In the genomic region with DNA sequence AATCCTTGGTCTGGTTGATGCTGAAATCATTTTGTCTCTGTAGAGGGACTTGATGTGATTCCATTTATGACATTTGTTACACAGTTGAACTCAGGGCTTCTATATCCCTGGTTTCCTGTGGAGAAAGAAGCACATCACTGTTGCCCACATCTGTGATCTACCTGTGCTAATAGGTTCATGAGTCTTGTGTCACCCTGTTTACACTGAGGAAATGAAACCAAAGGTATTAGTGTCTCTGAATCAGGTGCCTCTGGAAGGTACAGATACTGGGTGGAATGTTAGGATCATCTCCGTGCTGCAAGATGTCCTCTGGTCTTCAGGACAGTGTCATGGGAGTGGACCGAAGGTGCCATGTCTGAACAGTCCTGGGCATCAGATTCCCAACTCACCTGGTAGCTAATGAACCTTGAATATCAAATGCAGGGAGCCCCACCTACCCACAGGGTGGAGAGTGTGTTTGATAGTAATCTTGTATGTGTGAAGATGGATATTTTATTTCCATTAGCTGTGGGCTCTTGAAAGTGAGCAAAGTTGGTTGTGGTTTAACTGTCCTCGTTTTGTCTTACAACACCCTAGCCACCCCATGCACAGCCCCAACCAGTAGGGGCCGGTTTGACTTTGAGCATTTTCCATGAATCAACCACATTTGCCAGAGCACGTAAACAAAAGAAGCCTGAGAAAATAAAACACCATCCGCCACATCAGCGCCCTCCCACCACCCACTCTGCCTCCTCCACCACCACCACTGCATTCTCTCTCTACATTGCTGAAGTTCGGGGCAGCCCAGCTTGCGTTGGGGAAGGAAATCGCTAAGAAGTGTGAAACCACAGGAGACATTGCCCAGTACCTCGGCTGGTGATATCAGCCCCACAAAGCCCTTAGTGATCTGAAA, we compare ENCODE assay signal across 9 cellular contexts. TPM values are rescaled to one million over a fixed set of nuclear protein-coding genes. Genes with fewer than 3 reads are reported as not detected.
DNase-seq lines count a peak whose midpoint lies in the region; ATAC-seq lines count a peak whose summit lies in the region.
"Had no signal": no experiment of that assay in that cellular context is flagged by ENCODE, and none has a peak within 500 bp of the region (broad histone marks: within the 10 kb centered on the region; RNA-seq: fewer than 3 reads in every experiment).

No MANE protein-coding gene starts in this region.

- intact Hi-C loops in activated CD4-positive, alpha-beta T cell treated with anti-CD3 and anti-CD28 coated beads for 36 hours (cut with DNase I, micrococcal nuclease): loop anchor here (5.0 kb wide), 3 partner anchors 85 to 675 kb away; partner anchors contain the start of gene VPS41 (in 1 of the 2)

- no peaks in the 10 kb centered on the region for H3K27me3 ChIP-seq in effector memory CD4-positive, alpha-beta T cell (replicated peaks; ENCODE audit: control insufficient read depth, insufficient read depth, low read length, poor library complexity, severe bottlenecking)

- ATAC-seq in GM19397 (IDR thresholded peaks at IDR 0.05; ENCODE audit: unreplicated experiment) (peak; percentile 70), HG03457 (IDR thresholded peaks at IDR 0.05; ENCODE audit: unreplicated experiment) (peak; percentile 75)
- peak; percentile 88 for ATAC-seq in activated CD4-positive, alpha-beta T cell treated with anti-CD3 and anti-CD28 coated beads for 36 hours

- peak overlapping the region; percentile 24 for H3K4me3 ChIP-seq in effector memory CD4-positive, alpha-beta T cell (ENCODE audit: insufficient read depth, low read depth, low read length, poor library complexity, severe bottlenecking)

- peak; percentile 84 for DNase-seq in activated CD4-positive, alpha-beta T cell treated with anti-CD3 and anti-CD28 coated beads for 36 hours
- peak; percentile 47 to 70 (median 61) for DNase-seq in effector memory CD4-positive, alpha-beta T cell
- peak; percentile 37 to 64 (median 47) for DNase-seq in stimulated activated CD4-positive, alpha-beta T cell treated with anti-CD3 and anti-CD28 coated beads, TNF-alpha, amount 100 ng/mL, for 48 hours (ENCODE audit: low read depth in 3 of 3)
- no peak for DNase-seq in anterior cingulate cortex (lab: John Stamatoyannopoulos, UW)
- no peak for DNase-seq in NCI-H2196 treated with DMSO at 0.1 percent for 48 hours (lab: John Stamatoyannopoulos, UW; ENCODE audit: unreplicated experiment)
- no peak for DNase-seq in HCEC 1CT

- H3K9me3 ChIP-seq in effector memory CD4-positive, alpha-beta T cell (ENCODE audit: control insufficient read depth, low read length): no peaks in the 10 kb centered on the region

- peaks cover 39% of the 10 kb centered on the region for H3K4me1 Mint-ChIP-seq in activated CD4-positive, alpha-beta T cell treated with anti-CD3 and anti-CD28 coated beads for 36 hours

- H3K9me3 Mint-ChIP-seq in activated CD4-positive, alpha-beta T cell treated with anti-CD3 and anti-CD28 coated beads for 36 hours (ENCODE audit: low read depth): no peaks in the 10 kb centered on the region

- peaks cover 15% of the 10 kb centered on the region for H3K4me1 ChIP-seq in effector memory CD4-positive, alpha-beta T cell (ENCODE audit: control insufficient read depth, insufficient read depth, low read length, poor library complexity, severe bottlenecking)
- H3K4me1 ChIP-seq: parathyroid adenoma had no signal

- peak overlapping the region; percentile 42 for H3K27ac ChIP-seq in effector memory CD4-positive, alpha-beta T cell (ENCODE audit: insufficient read depth, low read length, poor library complexity, severe bottlenecking)
- H3K27ac ChIP-seq: parathyroid adenoma had no signal

- peak overlapping the region; percentile 50 for H3K4me3 Mint-ChIP-seq in activated CD4-positive, alpha-beta T cell treated with anti-CD3 and anti-CD28 coated beads for 36 hours

- CTCF ChIA-PET in activated CD4-positive, alpha-beta T cell treated with anti-CD3 and anti-CD28 coated beads for 36 hours (lab: Charles Lee): interaction anchor here (0.9 to 2.5 kb wide), 7 partner anchors 11 to 142 kb away, joined by 3 to 12 read pairs (median 4); no protein-coding TSS in a partner anchor

- no peaks in the 10 kb centered on the region for H3K36me3 ChIP-seq in effector memory CD4-positive, alpha-beta T cell (ENCODE audit: control insufficient read depth, insufficient read depth, low read length)

- POLR2A ChIA-PET in activated CD4-positive, alpha-beta T cell treated with anti-CD3 and anti-CD28 coated beads for 36 hours (lab: Charles Lee): interaction anchor here (0.6 kb wide), 2 partner anchors 15 to 207 kb away, joined by 3 to 6 read pairs; no protein-coding TSS in a partner anchor

- H3K36me3 Mint-ChIP-seq in activated CD4-positive, alpha-beta T cell treated with anti-CD3 and anti-CD28 coated beads for 36 hours (ENCODE audit: low read depth): peaks cover 4% of the 10 kb centered on the region

- no peaks in the 10 kb centered on the region for H3K27me3 Mint-ChIP-seq in activated CD4-positive, alpha-beta T cell treated with anti-CD3 and anti-CD28 coated beads for 36 hours

- H3K27ac Mint-ChIP-seq in activated CD4-positive, alpha-beta T cell treated with anti-CD3 and anti-CD28 coated beads for 36 hours: peak overlapping the region; percentile 71

RNA-seq across cellular contexts. Expression of gene STARD3NL, which starts 54.7 kb away (rescaled TPM):
- total RNA-seq in activated CD4-positive, alpha-beta T cell treated with anti-CD3 and anti-CD28 coated beads for 36 hours: 10 to 100 TPM; 27.9 to 30.8 TPM

Comparison
In these comparisons a context has a peak if more than half of its experiments do, and no peak if none do; other contexts are left out.
1. DNase-seq: peak in activated CD4-positive, alpha-beta T cell treated with anti-CD3 and anti-CD28 coated beads for 36 hours (single experiment), effector memory CD4-positive, alpha-beta T cell (3 of 3) and stimulated activated CD4-positive, alpha-beta T cell treated with anti-CD3 and anti-CD28 coated beads, TNF-alpha, amount 100 ng/mL, for 48 hours (3 of 3); none in anterior cingulate cortex (0 of 58), NCI-H2196 treated with DMSO at 0.1 percent for 48 hours (single experiment) and HCEC 1CT (single experiment).
2. Peak in every context shown above with its lines, with median percentiles within 50 percentile points of each other: ATAC-seq.